ENCODE assay signal across 15 cellular contexts in genomic region chr6:16396497-16397319, GRCh38.
"Had no signal": no experiment of that assay in that cellular context is flagged by ENCODE, and none has a peak within 500 bp of the region (broad histone marks: within the 10 kb centered on the region; RNA-seq: fewer than 3 reads in every experiment).

No MANE protein-coding gene starts in this region.

- H3K79me2 ChIP-seq: parathyroid adenoma had no signal

- ATAC-seq: esophagus mucosa; left lung; stimulated activated naive B cell treated with anti-CD40 and anti-IgM and Interleukin-4, amounts not matched to agents 10 μg/mL and 1 μg/mL and 100 μg/mL, for 72 hours had no signal

- H3K36me3 ChIP-seq: colonic mucosa, left lung, sigmoid colon, tibial nerve, uterus had no signal

- H3K4me3 ChIP-seq: colonic mucosa, left lung, sigmoid colon, tibial nerve, uterus had no signal

- H3K4me1 ChIP-seq: colonic mucosa, left lung, parathyroid adenoma had no signal

- H3K27ac Mint-ChIP-seq: activated CD4-positive, alpha-beta T cell treated with anti-CD3 and anti-CD28 coated beads, Interleukin-2, amount 10 ng/mL, durations not matched to agents 7 days and 5 days; activated naive CD4-positive, alpha-beta T cell treated with anti-CD3 and anti-CD28 coated beads, Interleukin-2, amount 10 ng/mL, durations not matched to agents 7 days and 5 days; naive B cell; stimulated activated naive B cell treated with anti-CD40 and anti-IgM and Interleukin-4, amounts not matched to agents 10 μg/mL and 1 μg/mL and 100 μg/mL, for 72 hours; T-helper 1 cell treated with Interleukin-12 subunit alpha and Interleukin-12 subunit beta and Interleukin-4 antibody, amounts not matched to agents 30 μg/mL and 1 μg/mL, for 36 hours had no signal

- H3K27me3 Mint-ChIP-seq: activated CD4-positive, alpha-beta T cell treated with anti-CD3 and anti-CD28 coated beads, Interleukin-2, amount 10 ng/mL, durations not matched to agents 7 days and 5 days; activated naive CD4-positive, alpha-beta T cell treated with anti-CD3 and anti-CD28 coated beads, Interleukin-2, amount 10 ng/mL, durations not matched to agents 7 days and 5 days had no signal

- H3K4me3 Mint-ChIP-seq: activated CD4-positive, alpha-beta T cell treated with anti-CD3 and anti-CD28 coated beads, Interleukin-2, amount 10 ng/mL, durations not matched to agents 7 days and 5 days; activated naive CD4-positive, alpha-beta T cell treated with anti-CD3 and anti-CD28 coated beads, Interleukin-2, amount 10 ng/mL, durations not matched to agents 7 days and 5 days; naive B cell; stimulated activated naive B cell treated with anti-CD40 and anti-IgM and Interleukin-4, amounts not matched to agents 10 μg/mL and 1 μg/mL and 100 μg/mL, for 72 hours; T-helper 1 cell treated with Interleukin-12 subunit alpha and Interleukin-12 subunit beta and Interleukin-4 antibody, amounts not matched to agents 30 μg/mL and 1 μg/mL, for 36 hours had no signal

- H3K27me3 ChIP-seq: colonic mucosa, left lung, sigmoid colon, tibial nerve, uterus had no signal

- H3K9me3 Mint-ChIP-seq: activated CD4-positive, alpha-beta T cell treated with anti-CD3 and anti-CD28 coated beads, Interleukin-2, amount 10 ng/mL, durations not matched to agents 7 days and 5 days; activated naive CD4-positive, alpha-beta T cell treated with anti-CD3 and anti-CD28 coated beads, Interleukin-2, amount 10 ng/mL, durations not matched to agents 7 days and 5 days; T-helper 1 cell treated with Interleukin-12 subunit alpha and Interleukin-12 subunit beta and Interleukin-4 antibody, amounts not matched to agents 30 μg/mL and 1 μg/mL, for 36 hours had no signal

- H3K36me3 Mint-ChIP-seq: naive B cell had no signal

- H3K9me3 ChIP-seq: colonic mucosa, left lung, sigmoid colon, tibial nerve, uterus had no signal

- H3K4me1 Mint-ChIP-seq: activated naive CD4-positive, alpha-beta T cell treated with anti-CD3 and anti-CD28 coated beads, Interleukin-2, amount 10 ng/mL, durations not matched to agents 7 days and 5 days; naive B cell had no signal

- H3K9ac ChIP-seq: parathyroid adenoma had no signal

- H3K27ac ChIP-seq: colonic mucosa, left lung, parathyroid adenoma, sigmoid colon, tibial nerve had no signal

- DNase-seq: activated CD4-positive, alpha-beta T cell treated with anti-CD3 and anti-CD28 coated beads, Interleukin-2, amount 10 ng/mL, durations not matched to agents 7 days and 5 days; activated naive CD4-positive, alpha-beta T cell treated with anti-CD3 and anti-CD28 coated beads, Interleukin-2, amount 10 ng/mL, durations not matched to agents 7 days and 5 days; caudate nucleus; colonic mucosa; left lung; naive B cell; sigmoid colon; stimulated activated CD4-positive, alpha-beta T cell treated with anti-CD3 and anti-CD28 coated beads, Interleukin-12 subunit alpha, Interleukin-12 subunit beta, amount 100 ng/mL, for 4 hours; stimulated activated naive B cell treated with anti-CD40 and anti-IgM and Interleukin-4, amounts not matched to agents 10 μg/mL and 1 μg/mL and 100 μg/mL, for 72 hours; substantia nigra; uterus had no signal

- H2AFZ ChIP-seq: parathyroid adenoma had no signal
